8 cellular contexts compared by ENCODE assay signal in the genomic region with DNA sequence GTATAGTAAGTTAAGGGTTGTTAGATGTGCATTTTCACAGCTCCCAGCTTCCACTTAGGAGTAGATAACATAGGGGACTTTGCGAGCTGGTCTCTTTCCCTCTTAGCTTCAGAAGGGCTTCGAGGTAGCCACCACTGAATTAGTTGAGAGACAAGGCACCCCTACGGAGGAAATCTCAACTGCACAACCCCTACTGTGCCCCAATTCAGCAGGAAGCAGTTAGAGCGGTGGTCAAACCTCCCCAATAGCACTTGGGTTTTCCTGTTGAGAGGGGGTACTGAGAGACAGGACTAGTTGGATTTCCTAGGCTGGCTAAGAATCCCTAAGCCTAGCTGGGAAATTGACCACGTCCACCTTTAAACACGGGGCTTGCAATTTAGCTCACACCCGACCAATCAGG. TPM values are rescaled to one million over a fixed set of nuclear protein-coding genes. Genes with fewer than 3 reads are reported as not detected.
DNase-seq lines count a peak whose midpoint lies in the region; ATAC-seq and TF ChIP-seq lines count a peak whose summit lies in the region.

No MANE protein-coding gene starts in this region.

- no peaks in the 10 kb centered on the region for H3K9me3 ChIP-seq in CD8-positive, alpha-beta T cell (ENCODE audit: low read length)
- H3K9me3 ChIP-seq in NT2/D1 (ENCODE audit: insufficient read depth, low read length) (peaks cover 15% of the 10 kb centered on the region; the same call in 1 of the 2 replicates), osteoblast (ENCODE audit: low read depth, low read length) (no peaks in the 10 kb centered on the region)

- H3K36me3 ChIP-seq in CD8-positive, alpha-beta T cell (ENCODE audit: insufficient read depth, low read length) = no peaks in the 10 kb centered on the region
- H3K36me3 ChIP-seq in NT2/D1 (ENCODE audit: insufficient read depth, insufficient read length, low read length) = no peaks in the 10 kb centered on the region
- peaks cover 6% of the 10 kb centered on the region for H3K36me3 ChIP-seq in osteoblast (ENCODE audit: insufficient read depth, low read length)

- H3K27me3 ChIP-seq in CD8-positive, alpha-beta T cell (ENCODE audit: insufficient read depth, low read length) = no peaks in the 10 kb centered on the region
- H3K27me3 ChIP-seq in NT2/D1 (ENCODE audit: insufficient read depth, insufficient read length) = no peaks in the 10 kb centered on the region
- no peaks in the 10 kb centered on the region for H3K27me3 ChIP-seq in osteoblast (ENCODE audit: insufficient read depth, low read length)

- POLR2A ChIA-PET in CD8-positive, alpha-beta T cell (lab: Charles Lee) = interaction anchor here (0.9 to 4.0 kb wide), 5 partner anchors 9 to 105 kb away, joined by 3 to 80 read pairs (median 11); a partner anchor contains a TSS

- no peak for TF ChIP-seq CTCF in CD8-positive, alpha-beta T cell (IDR thresholded peaks at IDR 0.05)
- TF ChIP-seq CTCF in endothelial cell (IDR thresholded peaks at IDR 0.05; ENCODE audit: unreplicated experiment) = no peak
- no peak for TF ChIP-seq CTCF in osteoblast (IDR thresholded peaks at IDR 0.05; ENCODE audit: extremely low read depth, low read depth, low read length)
- TF ChIP-seq CTCF in GM13976 (IDR thresholded peaks at IDR 0.05; ENCODE audit: borderline replicate concordance, control extremely low read depth, extremely low read depth, insufficient read depth, missing control alignments) = no peak

- CTCF ChIA-PET in CD8-positive, alpha-beta T cell (lab: Charles Lee) = interaction anchor here (0.6 to 4.7 kb wide), 5 partner anchors 8 to 211 kb away, joined by 3 to 31 read pairs (median 7); a partner anchor contains a TSS

- H3K79me2 ChIP-seq in osteoblast (ENCODE audit: insufficient read depth, low read length) = peaks cover 42% of the 10 kb centered on the region

- H3K4me3 Mint-ChIP-seq in CD8-positive, alpha-beta T cell = peak overlapping the region; percentile 87
- peak overlapping the region; percentile 94 for H3K4me3 Mint-ChIP-seq in endothelial cell (ENCODE audit: unreplicated experiment)

- peak overlapping the region; percentile 96 for H3K4me2 ChIP-seq in osteoblast (ENCODE audit: insufficient read depth, low read length)

- H3K9me3 Mint-ChIP-seq in CD8-positive, alpha-beta T cell = no peaks in the 10 kb centered on the region
- H3K9me3 Mint-ChIP-seq in endothelial cell (ENCODE audit: unreplicated experiment) = no peaks in the 10 kb centered on the region

- no peak overlapping the region for H3K9ac ChIP-seq in NT2/D1 (ENCODE audit: insufficient read length, low read depth)

- peaks cover 27% of the 10 kb centered on the region for H3K36me3 Mint-ChIP-seq in CD8-positive, alpha-beta T cell
- peaks cover 16% of the 10 kb centered on the region for H3K36me3 Mint-ChIP-seq in endothelial cell (ENCODE audit: low read depth, unreplicated experiment)

- intact Hi-C loops in CD8-positive, alpha-beta T cell (cut with DNase I, micrococcal nuclease) = loop anchor here (1.0 to 10.0 kb wide), 8 partner anchors 13 to 699 kb away; a partner anchor contains a TSS

- ATAC-seq in CD8-positive, alpha-beta T cell = no peak

- H4K20me1 ChIP-seq in osteoblast (ENCODE audit: insufficient read depth, low read length) = peaks cover 14% of the 10 kb centered on the region

- no peak for DNase-seq in CD8-positive, alpha-beta T cell
- DNase-seq in NT2/D1 (ENCODE audit: low read depth, low spot score) (no peak), endothelial cell (ENCODE audit: low spot score) (no peak), osteoblast (ENCODE audit: insufficient read length, low spot score, missing footprints) (no peak), GM13976 (ENCODE audit: low spot score) (no peak), NCI-H1105 treated with DMSO at 0.1 percent for 48 hours (lab: John Stamatoyannopoulos, UW) (no peak), SHP77 (lab: John Stamatoyannopoulos, UW) (no peak)
- no peak for DNase-seq in stimulated activated CD4-positive, alpha-beta T cell treated with anti-CD3 and anti-CD28 coated beads, Interleukin-2, amount 100 ng/mL, for 24 hours

- H3K4me3 ChIP-seq in CD8-positive, alpha-beta T cell (ENCODE audit: low read depth, low read length) = peak overlapping the region; percentile 100
- peak overlapping the region; percentile 98 for H3K4me3 ChIP-seq in NT2/D1 (ENCODE audit: insufficient read length, low read depth)
- peak overlapping the region; percentile 87 for H3K4me3 ChIP-seq in osteoblast (ENCODE audit: insufficient read depth, low read length)

- in situ Hi-C loops in GM13976 (cut with MboI; ENCODE audit: low sequenced_read_pairs, unreplicated experiment) = no loop called here

- H3K27ac ChIP-seq in CD8-positive, alpha-beta T cell (ENCODE audit: low read depth, low read length) = peak overlapping the region; percentile 100
- no peak overlapping the region for H3K27ac ChIP-seq in osteoblast (ENCODE audit: low read depth, low read length)

- no peak overlapping the region for H2AFZ ChIP-seq in osteoblast (ENCODE audit: low read length)

- no peaks in the 10 kb centered on the region for H3K27me3 Mint-ChIP-seq in CD8-positive, alpha-beta T cell (ENCODE audit: low read depth)
- H3K27me3 Mint-ChIP-seq in endothelial cell (ENCODE audit: unreplicated experiment) = peaks cover 11% of the 10 kb centered on the region

- peaks cover 24% of the 10 kb centered on the region for H3K4me1 ChIP-seq in CD8-positive, alpha-beta T cell (ENCODE audit: insufficient read depth, low read length)
- H3K4me1 ChIP-seq in NT2/D1 (ENCODE audit: insufficient read depth, insufficient read length) = no peaks in the 10 kb centered on the region
- peaks cover 34% of the 10 kb centered on the region for H3K4me1 ChIP-seq in osteoblast (ENCODE audit: insufficient read depth, low read length)

- peak overlapping the region; percentile 100 for H3K27ac Mint-ChIP-seq in CD8-positive, alpha-beta T cell
- peak overlapping the region; percentile 92 for H3K27ac Mint-ChIP-seq in endothelial cell (ENCODE audit: unreplicated experiment)

- peaks cover 48% of the 10 kb centered on the region for H3K4me1 Mint-ChIP-seq in CD8-positive, alpha-beta T cell (ENCODE audit: low read depth)
- H3K4me1 Mint-ChIP-seq in endothelial cell (ENCODE audit: unreplicated experiment) = peaks cover 53% of the 10 kb centered on the region

RNA-seq across cellular contexts. Expression of a gene that starts 1.1 kb away (rescaled TPM):
- total RNA-seq in CD8-positive, alpha-beta T cell = 100 to 1,000 TPM; 123 to 134 TPM
- total RNA-seq in endothelial cell (ENCODE audit: unreplicated experiment) (41.0 TPM), osteoblast (26.8 and 32.9 TPM in 2 replicates)
